1 cellular context compared by ENCODE assay signal in the genomic region with DNA sequence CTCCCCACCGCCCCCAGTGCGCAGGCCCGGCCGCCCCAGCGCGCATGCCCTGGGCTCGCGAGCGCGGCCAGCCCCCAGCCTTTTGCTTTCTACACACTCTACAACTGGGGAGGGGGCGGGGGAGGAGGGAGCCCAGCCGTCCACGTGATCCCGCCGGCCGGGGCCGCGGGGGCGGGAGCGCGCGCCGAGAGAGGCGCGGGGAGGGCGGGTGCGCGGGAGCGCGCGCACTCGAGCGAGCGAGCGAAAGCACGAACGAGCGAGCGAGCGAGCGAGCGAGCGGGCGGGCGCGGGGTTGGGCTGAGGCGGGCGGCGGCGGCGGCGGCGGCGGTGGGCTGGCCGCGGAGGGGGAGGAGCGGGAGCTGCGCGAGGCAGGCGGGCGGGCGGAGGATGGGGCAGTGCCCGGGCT.
TF ChIP-seq lines count a peak whose summit lies in the region.

A gene (plus strand): TSS at position 395 of the 406 bp plus-strand sequence. CDS start 1,179 bp downstream, outside the sequence.

TF ChIP-seq in H1, 55 proteins besides CTCF, POLR2A, EP300 and RAD21 (continued from another document):
- TF ChIP-seq, protein P1, sequence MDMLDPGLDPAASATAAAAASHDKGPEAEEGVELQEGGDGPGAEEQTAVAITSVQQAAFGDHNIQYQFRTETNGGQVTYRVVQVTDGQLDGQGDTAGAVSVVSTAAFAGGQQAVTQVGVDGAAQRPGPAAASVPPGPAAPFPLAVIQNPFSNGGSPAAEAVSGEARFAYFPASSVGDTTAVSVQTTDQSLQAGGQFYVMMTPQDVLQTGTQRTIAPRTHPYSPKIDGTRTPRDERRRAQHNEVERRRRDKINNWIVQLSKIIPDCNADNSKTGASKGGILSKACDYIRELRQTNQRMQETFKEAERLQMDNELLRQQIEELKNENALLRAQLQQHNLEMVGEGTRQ (IDR thresholded peaks at IDR 0.05; ENCODE audit: low read length): peak; percentile 63; the same call in 1 of the 2 replicates
- TF ChIP-seq PHF8 (conservative IDR thresholded peaks at IDR 0.05; ENCODE audit: low read depth, low read length) (no peak), CHD1 (IDR thresholded peaks at IDR 0.05; ENCODE audit: low read depth, low read length) (no peak), BACH1 (IDR thresholded peaks at IDR 0.05; ENCODE audit: low read length) (no peak)
